In the genomic region with DNA sequence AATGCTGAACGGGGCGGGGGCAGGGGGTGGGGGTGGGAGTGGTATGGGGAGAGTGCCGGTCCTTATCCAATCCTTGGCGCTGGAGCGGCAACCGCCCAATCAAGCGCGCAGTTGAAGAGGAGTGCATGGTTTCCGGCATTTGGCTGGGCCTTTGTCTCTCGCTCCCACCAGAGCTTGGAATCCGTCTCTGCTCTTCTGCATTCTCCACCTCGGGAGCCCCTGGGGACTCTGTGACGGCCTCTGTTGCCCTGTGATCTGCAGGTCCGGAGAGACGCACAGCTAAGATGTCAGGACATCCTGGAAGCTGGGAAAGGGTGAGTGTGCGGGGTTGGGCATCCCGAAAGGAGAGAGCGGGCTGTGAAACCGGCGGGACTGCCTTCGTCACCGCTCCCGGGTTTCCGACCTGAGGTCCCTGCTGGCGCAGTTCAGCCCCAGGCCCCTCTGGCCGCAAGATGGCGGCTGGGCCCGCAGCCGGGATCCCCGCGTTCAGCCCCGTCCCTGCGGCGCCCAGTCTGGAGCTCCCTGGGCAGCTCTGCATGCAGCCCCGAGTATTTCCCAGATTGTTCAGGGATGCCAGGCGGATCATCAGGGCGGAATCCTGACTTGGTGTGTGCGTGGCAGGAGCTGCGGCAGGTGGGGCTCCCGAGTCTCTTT, we compare ENCODE assay signal across 8 cellular contexts. TPM values are rescaled to one million over a fixed set of nuclear protein-coding genes. Genes with fewer than 3 reads are reported as not detected.
DNase-seq lines count a peak whose midpoint lies in the region; ATAC-seq and TF ChIP-seq lines count a peak whose summit lies in the region.

No MANE protein-coding gene starts in this region.

- POLR2A ChIA-PET in RWPE1 (lab: Yijun Ruan, JAX; ENCODE audit: low non-redundant PET) = interaction anchor here (0.6 to 1.0 kb wide), 3 partner anchors 15 to 119 kb away, joined by 3 to 4 read pairs (median 3); partner anchors contain the start of gene ZNF726

- H3K4me1 Mint-ChIP-seq in stimulated activated naive CD8-positive, alpha-beta T cell treated with anti-CD3 and anti-CD28 coated beads, Interleukin-15, amount 100 ng/mL, for 72 hours = peaks cover 52% of the 10 kb centered on the region

- CTCF ChIA-PET in RWPE1 (lab: Yijun Ruan, JAX) = interaction anchor here (0.6 to 0.7 kb wide), 3 partner anchors 27 to 642 kb away, joined by 3 to 4 read pairs (median 3); no protein-coding TSS in a partner anchor

- H3K27me3 ChIP-seq in neural cell (ENCODE audit: insufficient read depth, low read depth, low read length) = no peaks in the 10 kb centered on the region

- TF ChIP-seq RAD21 in neural cell (conservative IDR thresholded peaks at IDR 0.05) = no peak

- H3K4me2 ChIP-seq in neural cell (ENCODE audit: low read length) = peak overlapping the region; percentile 84

- peak overlapping the region; percentile 99 to 100 for H3K27ac Mint-ChIP-seq in stimulated activated naive CD8-positive, alpha-beta T cell treated with anti-CD3 and anti-CD28 coated beads, Interleukin-15, amount 100 ng/mL, for 72 hours

- ATAC-seq in GM21717 (IDR thresholded peaks at IDR 0.05; ENCODE audit: unreplicated experiment) = peak; percentile 98
- ATAC-seq in stimulated activated naive CD8-positive, alpha-beta T cell treated with anti-CD3 and anti-CD28 coated beads, Interleukin-15, amount 100 ng/mL, for 72 hours = peak; percentile 99

- no peaks in the 10 kb centered on the region for H3F3A ChIP-seq in neural cell (ENCODE audit: insufficient read depth, low read length, poor library complexity, severe bottlenecking)

- DNase-seq in DMS79 (lab: John Stamatoyannopoulos, UW) = peak; percentile 91
- DNase-seq in Jurkat, Clone E6-1 (ENCODE audit: low read depth, low spot score) = peak; percentile 93
- DNase-seq in RWPE1 (ENCODE audit: low spot score) = peak; percentile 97
- DNase-seq in activated effector memory CD4-positive, alpha-beta T cell treated with anti-CD3 and anti-CD28 coated beads, Interleukin-2, amount 50 U/mL, for 16 hours = peak; percentile 94
- DNase-seq in fibroblast of villous mesenchyme (ENCODE audit: low read depth) = peak; percentile 93
- DNase-seq in stimulated activated naive CD8-positive, alpha-beta T cell treated with anti-CD3 and anti-CD28 coated beads, Interleukin-15, amount 100 ng/mL, for 72 hours = peak; percentile 66 to 85

- H3K9ac ChIP-seq in neural cell (ENCODE audit: low read length) = peak overlapping the region; percentile 98

- H3K4me3 Mint-ChIP-seq in stimulated activated naive CD8-positive, alpha-beta T cell treated with anti-CD3 and anti-CD28 coated beads, Interleukin-15, amount 100 ng/mL, for 72 hours = peak overlapping the region; percentile 99 to 100

- peak overlapping the region; percentile 89 for H3K4me3 ChIP-seq in Jurkat, Clone E6-1 (ENCODE audit: low read length)
- H3K4me3 ChIP-seq in fibroblast of villous mesenchyme (ENCODE audit: low read depth, low read length) (peak overlapping the region; percentile 82), neural cell (ENCODE audit: low read length) (peak overlapping the region; percentile 93)

- peak; percentile 36 for TF ChIP-seq EP300 in neural cell (conservative IDR thresholded peaks at IDR 0.05; ENCODE audit: poor library complexity, severe bottlenecking)

- H3K9me2 ChIP-seq in neural cell (ENCODE audit: insufficient read depth, low read length) = no peaks in the 10 kb centered on the region

- H3K27me3 Mint-ChIP-seq in stimulated activated naive CD8-positive, alpha-beta T cell treated with anti-CD3 and anti-CD28 coated beads, Interleukin-15, amount 100 ng/mL, for 72 hours = no peaks in the 10 kb centered on the region

- peaks cover 12% of the 10 kb centered on the region for H3K36me3 ChIP-seq in neural cell (ENCODE audit: insufficient read depth, low read length)

- peaks cover 45% of the 10 kb centered on the region for H3K79me2 ChIP-seq in neural cell (replicated peaks; ENCODE audit: insufficient read depth, low read length)

- peak overlapping the region; percentile 98 for H3K27ac ChIP-seq in RWPE1
- H3K27ac ChIP-seq in neural cell (ENCODE audit: low read length) = peak overlapping the region; percentile 99

- peaks cover 9% of the 10 kb centered on the region for H3K9me3 ChIP-seq in neural cell (ENCODE audit: low read length)

- H4K20me1 ChIP-seq in neural cell (ENCODE audit: insufficient read depth) = no peaks in the 10 kb centered on the region

- H3K9me3 Mint-ChIP-seq in stimulated activated naive CD8-positive, alpha-beta T cell treated with anti-CD3 and anti-CD28 coated beads, Interleukin-15, amount 100 ng/mL, for 72 hours = no peaks in the 10 kb centered on the region

- peak overlapping the region; percentile 91 for H2AFZ ChIP-seq in neural cell (ENCODE audit: low read depth, low read length)

- no peak for TF ChIP-seq CTCF in RWPE1 (conservative IDR thresholded peaks at IDR 0.05; ENCODE audit: low read depth)
- TF ChIP-seq CTCF in fibroblast of villous mesenchyme (IDR thresholded peaks at IDR 0.05; ENCODE audit: insufficient read depth, low read depth, low read length) = no peak
- peak; percentile 32 for TF ChIP-seq CTCF in neural cell (IDR thresholded peaks at IDR 0.05; ENCODE audit: poor library complexity, severe bottlenecking)

TF ChIP-seq in neural cell, 6 proteins besides CTCF, POLR2A, EP300 and RAD21:
- TF ChIP-seq, protein P1, sequence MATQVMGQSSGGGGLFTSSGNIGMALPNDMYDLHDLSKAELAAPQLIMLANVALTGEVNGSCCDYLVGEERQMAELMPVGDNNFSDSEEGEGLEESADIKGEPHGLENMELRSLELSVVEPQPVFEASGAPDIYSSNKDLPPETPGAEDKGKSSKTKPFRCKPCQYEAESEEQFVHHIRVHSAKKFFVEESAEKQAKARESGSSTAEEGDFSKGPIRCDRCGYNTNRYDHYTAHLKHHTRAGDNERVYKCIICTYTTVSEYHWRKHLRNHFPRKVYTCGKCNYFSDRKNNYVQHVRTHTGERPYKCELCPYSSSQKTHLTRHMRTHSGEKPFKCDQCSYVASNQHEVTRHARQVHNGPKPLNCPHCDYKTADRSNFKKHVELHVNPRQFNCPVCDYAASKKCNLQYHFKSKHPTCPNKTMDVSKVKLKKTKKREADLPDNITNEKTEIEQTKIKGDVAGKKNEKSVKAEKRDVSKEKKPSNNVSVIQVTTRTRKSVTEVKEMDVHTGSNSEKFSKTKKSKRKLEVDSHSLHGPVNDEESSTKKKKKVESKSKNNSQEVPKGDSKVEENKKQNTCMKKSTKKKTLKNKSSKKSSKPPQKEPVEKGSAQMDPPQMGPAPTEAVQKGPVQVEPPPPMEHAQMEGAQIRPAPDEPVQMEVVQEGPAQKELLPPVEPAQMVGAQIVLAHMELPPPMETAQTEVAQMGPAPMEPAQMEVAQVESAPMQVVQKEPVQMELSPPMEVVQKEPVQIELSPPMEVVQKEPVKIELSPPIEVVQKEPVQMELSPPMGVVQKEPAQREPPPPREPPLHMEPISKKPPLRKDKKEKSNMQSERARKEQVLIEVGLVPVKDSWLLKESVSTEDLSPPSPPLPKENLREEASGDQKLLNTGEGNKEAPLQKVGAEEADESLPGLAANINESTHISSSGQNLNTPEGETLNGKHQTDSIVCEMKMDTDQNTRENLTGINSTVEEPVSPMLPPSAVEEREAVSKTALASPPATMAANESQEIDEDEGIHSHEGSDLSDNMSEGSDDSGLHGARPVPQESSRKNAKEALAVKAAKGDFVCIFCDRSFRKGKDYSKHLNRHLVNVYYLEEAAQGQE (IDR thresholded peaks at IDR 0.05; ENCODE audit: borderline replicate concordance) = peak; percentile 93
- TF ChIP-seq POLR2AphosphoS5 (IDR thresholded peaks at IDR 0.05) (peak; percentile 94), EZH2 (IDR thresholded peaks at IDR 0.05; ENCODE audit: borderline replicate concordance, insufficient read depth, low read length, poor library complexity, severe bottlenecking) (no peak), SMC3 (conservative IDR thresholded peaks at IDR 0.05; ENCODE audit: poor library complexity) (no peak), TAF1 (IDR thresholded peaks at IDR 0.05; ENCODE audit: low read depth) (peak; percentile 89), MXI1 (conservative IDR thresholded peaks at IDR 0.05; ENCODE audit: poor library complexity, severe bottlenecking) (peak; percentile 65)

RNA-seq across cellular contexts. Expression of gene ZNF254, which starts 53.6 kb away (rescaled TPM):
- polyA plus RNA-seq in Jurkat, Clone E6-1 (2012; ENCODE audit: insufficient read depth, insufficient read length) = 4.8 TPM
- total RNA-seq in fibroblast of villous mesenchyme = 15.5 TPM in 2 replicates
- polyA plus RNA-seq in neural cell = 45.0 and 49.1 TPM in 2 replicates
- polyA minus RNA-seq in neural cell = 123 and 139 TPM in 2 replicates

Comparison
In these comparisons a context has a peak if more than half of its experiments do, and no peak if none do; other contexts are left out.
1. Peak in every context shown above with its lines: DNase-seq, ATAC-seq, H3K4me3 ChIP-seq and H3K27ac ChIP-seq.